Comparison of ENCODE assay signal across 1 cellular context in genomic region chr5:95664204-95664786, GRCh38.
TF ChIP-seq lines count a peak whose summit lies in the region.

No MANE protein-coding gene starts in this region.

TF ChIP-seq in HepG2, 621 proteins besides CTCF, POLR2A, EP300 and RAD21:
- TF ChIP-seq ARID3A (IDR thresholded peaks at IDR 0.05; ENCODE audit: low read depth, low read length) = peak; percentile 67
- TF ChIP-seq NBN (conservative IDR thresholded peaks at IDR 0.05) = no peak
- TF ChIP-seq, protein P1, sequence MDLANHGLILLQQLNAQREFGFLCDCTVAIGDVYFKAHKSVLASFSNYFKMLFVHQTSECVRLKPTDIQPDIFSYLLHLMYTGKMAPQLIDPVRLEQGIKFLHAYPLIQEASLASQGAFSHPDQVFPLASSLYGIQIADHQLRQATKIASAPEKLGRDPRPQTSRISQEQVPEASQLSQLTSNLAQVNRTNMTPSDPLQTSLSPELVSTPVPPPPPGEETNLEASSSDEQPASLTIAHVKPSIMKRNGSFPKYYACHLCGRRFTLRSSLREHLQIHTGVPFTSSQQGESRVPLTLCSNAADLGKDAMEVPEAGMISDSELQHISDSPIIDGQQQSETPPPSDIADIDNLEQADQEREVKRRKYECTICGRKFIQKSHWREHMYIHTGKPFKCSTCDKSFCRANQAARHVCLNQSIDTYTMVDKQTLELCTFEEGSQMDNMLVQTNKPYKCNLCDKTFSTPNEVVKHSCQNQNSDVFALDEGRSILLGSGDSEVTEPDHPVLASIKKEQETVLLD (CRISPR knock-in tag; IDR thresholded peaks at IDR 0.05; ENCODE audit: low read depth) = no peak
- TF ChIP-seq ZGPAT (CRISPR knock-in tag; IDR thresholded peaks at IDR 0.05) = 0 out of 2 replicates have a peak, but pooled peaks have one; percentile 20
- TF ChIP-seq ZNF816 (CRISPR knock-in tag; IDR thresholded peaks at IDR 0.05; ENCODE audit: borderline replicate concordance) = no peak
- peak; percentile 63 for TF ChIP-seq STAG1 (CRISPR knock-in tag; IDR thresholded peaks at IDR 0.05)
- TF ChIP-seq, protein P2, sequence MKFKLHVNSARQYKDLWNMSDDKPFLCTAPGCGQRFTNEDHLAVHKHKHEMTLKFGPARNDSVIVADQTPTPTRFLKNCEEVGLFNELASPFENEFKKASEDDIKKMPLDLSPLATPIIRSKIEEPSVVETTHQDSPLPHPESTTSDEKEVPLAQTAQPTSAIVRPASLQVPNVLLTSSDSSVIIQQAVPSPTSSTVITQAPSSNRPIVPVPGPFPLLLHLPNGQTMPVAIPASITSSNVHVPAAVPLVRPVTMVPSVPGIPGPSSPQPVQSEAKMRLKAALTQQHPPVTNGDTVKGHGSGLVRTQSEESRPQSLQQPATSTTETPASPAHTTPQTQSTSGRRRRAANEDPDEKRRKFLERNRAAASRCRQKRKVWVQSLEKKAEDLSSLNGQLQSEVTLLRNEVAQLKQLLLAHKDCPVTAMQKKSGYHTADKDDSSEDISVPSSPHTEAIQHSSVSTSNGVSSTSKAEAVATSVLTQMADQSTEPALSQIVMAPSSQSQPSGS (CRISPR knock-in tag; IDR thresholded peaks at IDR 0.05) = no peak
- no peak for TF ChIP-seq FOXM1 (CRISPR knock-in tag; IDR thresholded peaks at IDR 0.05)
- 0 out of 2 replicates have a peak, but pooled peaks have one; percentile 30 for TF ChIP-seq SMAD3 (CRISPR knock-in tag; IDR thresholded peaks at IDR 0.05)
- TF ChIP-seq MIXL1 (CRISPR knock-in tag; IDR thresholded peaks at IDR 0.05) = peak; percentile 68
- TF ChIP-seq, protein P3, sequence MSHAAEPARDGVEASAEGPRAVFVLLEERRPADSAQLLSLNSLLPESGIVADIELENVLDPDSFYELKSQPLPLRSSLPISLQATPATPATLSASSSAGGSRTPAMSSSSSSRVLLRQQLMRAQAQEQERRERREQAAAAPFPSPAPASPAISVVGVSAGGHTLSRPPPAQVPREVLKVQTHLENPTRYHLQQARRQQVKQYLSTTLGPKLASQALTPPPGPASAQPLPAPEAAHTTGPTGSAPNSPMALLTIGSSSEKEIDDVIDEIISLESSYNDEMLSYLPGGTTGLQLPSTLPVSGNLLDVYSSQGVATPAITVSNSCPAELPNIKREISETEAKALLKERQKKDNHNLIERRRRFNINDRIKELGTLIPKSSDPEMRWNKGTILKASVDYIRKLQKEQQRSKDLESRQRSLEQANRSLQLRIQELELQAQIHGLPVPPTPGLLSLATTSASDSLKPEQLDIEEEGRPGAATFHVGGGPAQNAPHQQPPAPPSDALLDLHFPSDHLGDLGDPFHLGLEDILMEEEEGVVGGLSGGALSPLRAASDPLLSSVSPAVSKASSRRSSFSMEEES (CRISPR knock-in tag; IDR thresholded peaks at IDR 0.05) = 0 out of 2 replicates have a peak, but pooled peaks have one; percentile 31
- TF ChIP-seq SMC3 (IDR thresholded peaks at IDR 0.05; ENCODE audit: low read length) = peak; percentile 49; the same call in 1 of the 2 replicates
- TF ChIP-seq ZNF75D (CRISPR knock-in tag; IDR thresholded peaks at IDR 0.05; ENCODE audit: borderline replicate concordance) = no peak
- TF ChIP-seq NPAS2 (CRISPR knock-in tag; IDR thresholded peaks at IDR 0.05; ENCODE audit: borderline replicate concordance) = no peak
